ENCODE assay signal across 8 cellular contexts in the genomic region with DNA sequence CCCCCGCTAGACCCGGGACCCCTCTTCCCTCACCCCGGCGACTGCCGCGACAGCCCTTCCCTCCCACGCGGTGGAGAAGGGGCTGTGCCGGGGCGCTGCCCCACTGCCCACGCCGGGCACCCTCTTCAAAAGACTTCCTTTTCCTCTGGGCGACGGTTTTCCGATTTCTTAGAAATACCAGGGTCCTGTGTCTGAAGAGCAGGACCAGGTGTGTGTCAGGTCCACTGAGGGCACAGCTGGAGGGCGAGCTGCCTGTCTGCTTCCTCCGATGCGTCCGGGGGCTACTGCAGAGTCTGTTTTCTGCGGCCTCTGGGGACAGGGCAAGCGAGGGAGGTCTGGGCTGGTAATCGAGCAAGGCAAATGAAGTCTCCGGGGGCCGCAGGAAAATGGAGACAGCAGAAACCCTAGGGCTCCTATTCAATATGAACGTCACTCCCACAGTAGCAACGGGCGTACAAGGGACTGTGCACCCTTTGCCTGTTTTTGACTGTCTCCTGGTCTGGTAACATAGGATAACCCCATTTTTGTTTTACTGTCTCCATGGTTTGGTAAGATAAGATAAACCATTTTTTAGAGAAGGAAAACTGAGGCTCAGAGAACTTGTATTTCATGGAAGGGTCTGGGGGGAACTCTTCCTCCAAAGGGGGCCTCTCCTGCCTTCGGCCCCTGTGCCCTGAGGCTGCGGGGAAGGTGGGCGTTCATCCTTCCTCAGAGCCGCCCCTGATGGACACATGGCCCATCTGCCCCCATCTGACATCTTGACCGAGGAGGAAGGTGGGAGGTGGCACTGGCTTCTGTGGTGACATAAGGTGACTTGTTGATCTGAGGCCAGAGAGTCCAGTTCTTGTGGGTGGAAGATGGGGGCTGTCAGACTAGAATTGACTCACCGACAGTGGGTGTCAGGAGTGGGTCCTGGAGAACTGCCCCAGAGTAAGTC. TPM values are rescaled to one million over a fixed set of nuclear protein-coding genes. Genes with fewer than 3 reads are reported as not detected.
DNase-seq lines count a peak whose midpoint lies in the region; ATAC-seq and TF ChIP-seq lines count a peak whose summit lies in the region.

No MANE protein-coding gene starts in this region.

- no peak for ATAC-seq in WTC11
- peak; percentile 32 to 44 for ATAC-seq in stimulated activated naive B cell treated with anti-CD40 and anti-IgM and Interleukin-4, amounts not matched to agents 10 μg/mL and 1 μg/mL and 100 μg/mL, for 72 hours (replicated peaks)

- H3K9me3 Mint-ChIP-seq in WTC11 = no peaks in the 10 kb centered on the region
- peaks cover 3 to 5% of the 10 kb centered on the region in 2 donors for H3K9me3 Mint-ChIP-seq in stimulated activated naive B cell treated with anti-CD40 and anti-IgM and Interleukin-4, amounts not matched to agents 10 μg/mL and 1 μg/mL and 100 μg/mL, for 72 hours

- H3K27me3 Mint-ChIP-seq in WTC11 (ENCODE audit: low read depth) = peaks cover 47% of the 10 kb centered on the region
- H3K27me3 Mint-ChIP-seq in stimulated activated naive B cell treated with anti-CD40 and anti-IgM and Interleukin-4, amounts not matched to agents 10 μg/mL and 1 μg/mL and 100 μg/mL, for 72 hours = no peaks in the 10 kb centered on the region

- CTCF ChIA-PET in WTC11 (lab: Charles Lee) = interaction anchor here (0.9 to 4.7 kb wide), 8 partner anchors 10 to 107 kb away, joined by 3 to 19 read pairs (median 6); no protein-coding TSS in a partner anchor

- H3K27ac Mint-ChIP-seq in WTC11 = no peak overlapping the region
- H3K27ac Mint-ChIP-seq in stimulated activated naive B cell treated with anti-CD40 and anti-IgM and Interleukin-4, amounts not matched to agents 10 μg/mL and 1 μg/mL and 100 μg/mL, for 72 hours = peak overlapping the region; percentile 96

- peak; percentile 46 for DNase-seq in AG08396 (ENCODE audit: low spot score)
- peak; percentile 50 for DNase-seq in GM20000 (ENCODE audit: low spot score)
- no peak for DNase-seq in WTC11 (ENCODE audit: low spot score)
- peak; percentile 70 for DNase-seq in germinal center (ENCODE audit: low spot score)
- no peak for DNase-seq in stimulated activated naive B cell treated with anti-CD40 and anti-IgM and Interleukin-4, amounts not matched to agents 10 μg/mL and 1 μg/mL and 100 μg/mL, for 72 hours
- no peak for DNase-seq in OCI-M2 (lab: John Stamatoyannopoulos, UW; ENCODE audit: unreplicated experiment)
- no peak for DNase-seq in NCI-H2171 treated with DMSO at 0.1 percent for 48 hours (lab: John Stamatoyannopoulos, UW)
- no peak for DNase-seq in NCI-H345 treated with DMSO at 0.1 percent for 48 hours (lab: John Stamatoyannopoulos, UW; ENCODE audit: unreplicated experiment)

- H3K36me3 Mint-ChIP-seq in WTC11 = no peaks in the 10 kb centered on the region
- peaks cover 35 to 37% of the 10 kb centered on the region in 2 donors for H3K36me3 Mint-ChIP-seq in stimulated activated naive B cell treated with anti-CD40 and anti-IgM and Interleukin-4, amounts not matched to agents 10 μg/mL and 1 μg/mL and 100 μg/mL, for 72 hours

- POLR2A ChIA-PET in WTC11 (lab: Charles Lee) = interaction anchor here (1.5 kb wide), 1 partner anchor 9 kb away, joined by 4 read pairs; no protein-coding TSS in a partner anchor

- H3K4me3 Mint-ChIP-seq in WTC11 = peak overlapping the region; percentile 69
- H3K4me3 Mint-ChIP-seq in stimulated activated naive B cell treated with anti-CD40 and anti-IgM and Interleukin-4, amounts not matched to agents 10 μg/mL and 1 μg/mL and 100 μg/mL, for 72 hours = peak overlapping the region; percentile 99

- TF ChIP-seq CTCF in GM20000 (IDR thresholded peaks at IDR 0.05; ENCODE audit: extremely low read depth, missing control alignments) (no peak), WTC11 (IDR thresholded peaks at IDR 0.05) (no peak)

- H3K4me1 Mint-ChIP-seq in WTC11 = peaks cover 17% of the 10 kb centered on the region
- peaks cover 71 to 88% of the 10 kb centered on the region in 2 donors for H3K4me1 Mint-ChIP-seq in stimulated activated naive B cell treated with anti-CD40 and anti-IgM and Interleukin-4, amounts not matched to agents 10 μg/mL and 1 μg/mL and 100 μg/mL, for 72 hours

TF ChIP-seq in WTC11, 78 proteins besides CTCF, POLR2A, EP300 and RAD21 (continues in another document):
- TF ChIP-seq GABPB1 (CRISPR knock-in tag; IDR thresholded peaks at IDR 0.05) = no peak
- TF ChIP-seq ELF4 (CRISPR knock-in tag; IDR thresholded peaks at IDR 0.05; ENCODE audit: low read depth) = no peak
- TF ChIP-seq, protein P1, sequence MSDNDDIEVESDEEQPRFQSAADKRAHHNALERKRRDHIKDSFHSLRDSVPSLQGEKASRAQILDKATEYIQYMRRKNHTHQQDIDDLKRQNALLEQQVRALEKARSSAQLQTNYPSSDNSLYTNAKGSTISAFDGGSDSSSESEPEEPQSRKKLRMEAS (CRISPR knock-in tag; IDR thresholded peaks at IDR 0.05) = no peak
- no peak for TF ChIP-seq CREB1 (CRISPR knock-in tag; IDR thresholded peaks at IDR 0.05)
- no peak for TF ChIP-seq ATF2 (CRISPR knock-in tag; IDR thresholded peaks at IDR 0.05; ENCODE audit: borderline replicate concordance, low read depth)
- TF ChIP-seq, protein P2, sequence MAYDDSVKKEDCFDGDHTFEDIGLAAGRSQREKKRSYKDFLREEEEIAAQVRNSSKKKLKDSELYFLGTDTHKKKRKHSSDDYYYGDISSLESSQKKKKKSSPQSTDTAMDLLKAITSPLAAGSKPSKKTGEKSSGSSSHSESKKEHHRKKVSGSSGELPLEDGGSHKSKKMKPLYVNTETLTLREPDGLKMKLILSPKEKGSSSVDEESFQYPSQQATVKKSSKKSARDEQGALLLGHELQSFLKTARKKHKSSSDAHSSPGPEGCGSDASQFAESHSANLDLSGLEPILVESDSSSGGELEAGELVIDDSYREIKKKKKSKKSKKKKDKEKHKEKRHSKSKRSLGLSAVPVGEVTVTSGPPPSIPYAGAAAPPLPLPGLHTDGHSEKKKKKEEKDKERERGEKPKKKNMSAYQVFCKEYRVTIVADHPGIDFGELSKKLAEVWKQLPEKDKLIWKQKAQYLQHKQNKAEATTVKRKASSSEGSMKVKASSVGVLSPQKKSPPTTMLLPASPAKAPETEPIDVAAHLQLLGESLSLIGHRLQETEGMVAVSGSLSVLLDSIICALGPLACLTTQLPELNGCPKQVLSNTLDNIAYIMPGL (CRISPR knock-in tag; IDR thresholded peaks at IDR 0.05) = no peak
- TF ChIP-seq, protein P3, sequence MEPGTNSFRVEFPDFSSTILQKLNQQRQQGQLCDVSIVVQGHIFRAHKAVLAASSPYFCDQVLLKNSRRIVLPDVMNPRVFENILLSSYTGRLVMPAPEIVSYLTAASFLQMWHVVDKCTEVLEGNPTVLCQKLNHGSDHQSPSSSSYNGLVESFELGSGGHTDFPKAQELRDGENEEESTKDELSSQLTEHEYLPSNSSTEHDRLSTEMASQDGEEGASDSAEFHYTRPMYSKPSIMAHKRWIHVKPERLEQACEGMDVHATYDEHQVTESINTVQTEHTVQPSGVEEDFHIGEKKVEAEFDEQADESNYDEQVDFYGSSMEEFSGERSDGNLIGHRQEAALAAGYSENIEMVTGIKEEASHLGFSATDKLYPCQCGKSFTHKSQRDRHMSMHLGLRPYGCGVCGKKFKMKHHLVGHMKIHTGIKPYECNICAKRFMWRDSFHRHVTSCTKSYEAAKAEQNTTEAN (CRISPR knock-in tag; IDR thresholded peaks at IDR 0.05) = no peak
- no peak for TF ChIP-seq FOXP4 (CRISPR knock-in tag; IDR thresholded peaks at IDR 0.05)
- TF ChIP-seq, protein P4, sequence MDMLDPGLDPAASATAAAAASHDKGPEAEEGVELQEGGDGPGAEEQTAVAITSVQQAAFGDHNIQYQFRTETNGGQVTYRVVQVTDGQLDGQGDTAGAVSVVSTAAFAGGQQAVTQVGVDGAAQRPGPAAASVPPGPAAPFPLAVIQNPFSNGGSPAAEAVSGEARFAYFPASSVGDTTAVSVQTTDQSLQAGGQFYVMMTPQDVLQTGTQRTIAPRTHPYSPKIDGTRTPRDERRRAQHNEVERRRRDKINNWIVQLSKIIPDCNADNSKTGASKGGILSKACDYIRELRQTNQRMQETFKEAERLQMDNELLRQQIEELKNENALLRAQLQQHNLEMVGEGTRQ (CRISPR knock-in tag; IDR thresholded peaks at IDR 0.05) = no peak
- TF ChIP-seq FOXP1 (CRISPR knock-in tag; IDR thresholded peaks at IDR 0.05; ENCODE audit: borderline replicate concordance) = no peak
- no peak for TF ChIP-seq CREM (CRISPR knock-in tag; IDR thresholded peaks at IDR 0.05)
- TF ChIP-seq EMX1 (CRISPR knock-in tag; IDR thresholded peaks at IDR 0.05) = no peak
- TF ChIP-seq MLX (CRISPR knock-in tag; IDR thresholded peaks at IDR 0.05) = no peak

RNA-seq across cellular contexts. Expression of gene TNFRSF1B, which starts 1.0 kb away (rescaled TPM):
- 1.6 to 2.7 TPM (median 2.1 TPM) in 3 replicates for total RNA-seq in WTC11 (2021)

Comparison
In these comparisons a context has a peak if more than half of its experiments do, and no peak if none do; other contexts are left out.
1. DNase-seq: peak in AG08396 (single experiment), GM20000 (single experiment) and germinal center (single experiment); none in WTC11 (single experiment), stimulated activated naive B cell treated with anti-CD40 and anti-IgM and Interleukin-4, amounts not matched to agents 10 μg/mL and 1 μg/mL and 100 μg/mL, for 72 hours (single experiment), OCI-M2 (single experiment), NCI-H2171 treated with DMSO at 0.1 percent for 48 hours (single experiment) and NCI-H345 treated with DMSO at 0.1 percent for 48 hours (single experiment).